ENCODE assay signal across 22 cellular contexts in the genomic region with DNA sequence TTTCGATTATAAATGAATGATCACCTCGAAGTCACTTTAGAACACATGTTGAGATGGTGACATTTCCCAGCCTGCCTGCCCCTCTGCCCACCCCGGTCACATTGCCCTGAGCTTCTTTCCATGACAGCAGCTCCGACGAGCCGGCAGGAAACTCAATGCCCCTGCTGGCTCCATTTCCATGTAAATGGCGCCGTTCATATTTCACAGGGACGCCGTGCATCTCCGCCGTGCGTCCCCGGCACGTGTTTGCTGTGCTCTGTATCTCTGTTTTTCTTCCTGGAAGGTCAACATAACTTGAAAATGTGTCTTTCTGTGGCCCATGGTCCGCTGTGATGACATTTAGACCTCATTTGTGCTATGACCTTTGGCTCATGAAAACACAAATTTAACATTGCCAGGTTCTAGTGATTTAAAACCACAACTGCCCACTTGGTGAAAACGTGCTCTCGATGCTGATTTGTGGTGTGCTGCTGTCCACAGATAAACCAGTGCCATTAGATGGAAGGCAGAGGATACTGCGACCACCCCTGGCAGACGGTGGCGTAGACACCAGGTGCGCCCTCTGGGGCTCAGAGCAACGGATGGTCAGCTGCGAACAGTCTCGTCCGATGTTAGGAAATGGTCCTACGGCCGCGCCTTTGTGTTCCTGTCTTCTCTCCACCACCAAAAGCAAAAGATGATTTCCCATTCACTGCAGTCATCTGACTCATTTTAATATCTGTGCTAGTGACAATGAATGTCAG. TPM values are rescaled to one million over a fixed set of nuclear protein-coding genes. Genes with fewer than 3 reads are reported as not detected.
"Had no signal": no experiment of that assay in that cellular context is flagged by ENCODE, and none has a peak within 500 bp of the region (broad histone marks: within the 10 kb centered on the region; RNA-seq: fewer than 3 reads in every experiment).

No MANE protein-coding gene starts in this region.

- H3K9me3 Mint-ChIP-seq: activated T-helper 1 cell treated with anti-CD3 and anti-CD28 coated beads, Interleukin-12 subunit alpha, Interleukin-12 subunit beta, Interleukin-2, Interleukin-4 antibody, amounts not matched to agents 30 ng/mL and 10 ng/mL and 1 ng/mL, durations not matched to agents 14 hours and 24 hours and 36 hours; naive B cell had no signal

- DNase-seq: activated CD4-positive, alpha-beta T cell treated with anti-CD3 and anti-CD28 coated beads, Interleukin-2, amount 50 U/mL, for 4 hours; activated gamma-delta T cell treated with Interleukin-2 at 50 U/mL for 16 hours; activated T-cell treated with anti-CD3 and anti-CD28 coated beads for 4 hours; body of pancreas; central memory CD4-positive, alpha-beta T cell; colonic mucosa; erythroblast; foreskin melanocyte; glutamatergic neuron; hippocampal formation; mesenchymal stem cell; mucosa of descending colon; naive B cell; nucleus accumbens; stimulated activated CD4-positive, alpha-beta T cell treated with anti-CD3 and anti-CD28 coated beads, Interleukin-2, amount 100 ng/mL, for 24 hours; stimulated activated naive CD4-positive, alpha-beta T cell treated with Interleukin-2 at 50 U/mL for 16 hours; T-helper 17 cell; transverse colon; WERI-Rb-1 had no signal

- H3K9me3 ChIP-seq: body of pancreas, colonic mucosa, mucosa of descending colon, transverse colon, vagina had no signal

- H3K4me1 Mint-ChIP-seq: T-helper 17 cell had no signal

- H3K27me3 ChIP-seq: body of pancreas, colonic mucosa, transverse colon, vagina had no signal

- ATAC-seq: body of pancreas, mucosa of descending colon, T-helper 17 cell had no signal

- H3K4me3 ChIP-seq: body of pancreas, colonic mucosa, mucosa of descending colon, transverse colon, vagina had no signal

- H3K36me3 Mint-ChIP-seq: naive B cell had no signal

- H3K27ac ChIP-seq: body of pancreas, colonic mucosa, transverse colon, vagina, WERI-Rb-1 had no signal

- H3K4me1 ChIP-seq: colonic mucosa, transverse colon, vagina had no signal

- H3K4me3 Mint-ChIP-seq: activated T-helper 1 cell treated with anti-CD3 and anti-CD28 coated beads, Interleukin-12 subunit alpha, Interleukin-12 subunit beta, Interleukin-2, Interleukin-4 antibody, amounts not matched to agents 30 ng/mL and 10 ng/mL and 1 ng/mL, durations not matched to agents 14 hours and 24 hours and 36 hours; naive B cell; T-helper 17 cell had no signal

- H3K27ac Mint-ChIP-seq: activated T-helper 1 cell treated with anti-CD3 and anti-CD28 coated beads, Interleukin-12 subunit alpha, Interleukin-12 subunit beta, Interleukin-2, Interleukin-4 antibody, amounts not matched to agents 30 ng/mL and 10 ng/mL and 1 ng/mL, durations not matched to agents 14 hours and 24 hours and 36 hours; naive B cell; T-helper 17 cell had no signal

- H3K36me3 ChIP-seq: colonic mucosa, transverse colon, vagina, WERI-Rb-1 had no signal

RNA-seq across cellular contexts. Expression of gene UBE2QL1, which starts 43.1 kb away (rescaled TPM):
- total RNA-seq: renal cortical epithelial cell had no signal
